1 cellular context compared by ENCODE assay signal in the genomic region with DNA sequence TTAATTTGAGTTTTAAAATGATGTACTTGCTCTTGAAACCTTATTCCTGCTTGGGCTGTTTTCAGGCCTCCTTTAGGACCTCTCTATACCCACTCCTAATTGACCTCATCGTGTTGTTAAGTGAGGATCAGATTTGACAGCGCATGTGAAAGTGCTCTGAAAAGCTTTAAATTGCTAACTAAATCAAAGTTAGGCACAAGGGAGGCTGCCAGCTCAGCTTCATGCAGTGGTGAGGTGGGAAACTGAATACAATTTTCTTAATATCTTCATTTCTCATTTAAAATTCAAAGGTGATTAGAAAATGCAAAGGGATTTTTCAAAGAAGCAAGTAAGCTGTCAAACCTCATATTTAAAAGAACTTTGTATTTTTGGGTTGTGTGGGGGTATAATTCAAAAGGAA.
TF ChIP-seq lines count a peak whose summit lies in the region.

No MANE protein-coding gene starts in this region.

TF ChIP-seq in IMR-90, 13 proteins besides CTCF, POLR2A, EP300 and RAD21:
- no peak for TF ChIP-seq CEBPB (IDR thresholded peaks at IDR 0.05; ENCODE audit: low read depth, low read length)
- TF ChIP-seq, protein P1, sequence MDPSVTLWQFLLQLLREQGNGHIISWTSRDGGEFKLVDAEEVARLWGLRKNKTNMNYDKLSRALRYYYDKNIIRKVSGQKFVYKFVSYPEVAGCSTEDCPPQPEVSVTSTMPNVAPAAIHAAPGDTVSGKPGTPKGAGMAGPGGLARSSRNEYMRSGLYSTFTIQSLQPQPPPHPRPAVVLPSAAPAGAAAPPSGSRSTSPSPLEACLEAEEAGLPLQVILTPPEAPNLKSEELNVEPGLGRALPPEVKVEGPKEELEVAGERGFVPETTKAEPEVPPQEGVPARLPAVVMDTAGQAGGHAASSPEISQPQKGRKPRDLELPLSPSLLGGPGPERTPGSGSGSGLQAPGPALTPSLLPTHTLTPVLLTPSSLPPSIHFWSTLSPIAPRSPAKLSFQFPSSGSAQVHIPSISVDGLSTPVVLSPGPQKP (IDR thresholded peaks at IDR 0.05; ENCODE audit: borderline replicate concordance, low read depth, low read length), result no peak
- TF ChIP-seq NFE2L2 (IDR thresholded peaks at IDR 0.05; ENCODE audit: low read depth, low read length), result no peak
- no peak for TF ChIP-seq SMC3 (IDR thresholded peaks at IDR 0.05; ENCODE audit: low read depth, low read length)
- no peak for TF ChIP-seq RFX5 (IDR thresholded peaks at IDR 0.05; ENCODE audit: low read depth, low read length)
- TF ChIP-seq, protein P2, sequence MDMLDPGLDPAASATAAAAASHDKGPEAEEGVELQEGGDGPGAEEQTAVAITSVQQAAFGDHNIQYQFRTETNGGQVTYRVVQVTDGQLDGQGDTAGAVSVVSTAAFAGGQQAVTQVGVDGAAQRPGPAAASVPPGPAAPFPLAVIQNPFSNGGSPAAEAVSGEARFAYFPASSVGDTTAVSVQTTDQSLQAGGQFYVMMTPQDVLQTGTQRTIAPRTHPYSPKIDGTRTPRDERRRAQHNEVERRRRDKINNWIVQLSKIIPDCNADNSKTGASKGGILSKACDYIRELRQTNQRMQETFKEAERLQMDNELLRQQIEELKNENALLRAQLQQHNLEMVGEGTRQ (IDR thresholded peaks at IDR 0.05; ENCODE audit: low read depth, low read length), result no peak
- TF ChIP-seq MAZ (IDR thresholded peaks at IDR 0.05; ENCODE audit: borderline replicate concordance, low read depth, low read length), result no peak
- no peak for TF ChIP-seq FOS (IDR thresholded peaks at IDR 0.05; ENCODE audit: low read depth, low read length)
- TF ChIP-seq RCOR1 (IDR thresholded peaks at IDR 0.05; ENCODE audit: insufficient replicate concordance, low read length), result no peak
- TF ChIP-seq CHD1 (IDR thresholded peaks at IDR 0.05; ENCODE audit: low read depth, low read length), result no peak
- TF ChIP-seq MXI1 (IDR thresholded peaks at IDR 0.05; ENCODE audit: borderline replicate concordance, low read depth, low read length), result no peak
